Comparison of ENCODE assay signal across 1 cellular context in genomic region chr1:1001057-1001630, GRCh38.
TF ChIP-seq lines count a peak whose summit lies in the region.

No MANE protein-coding gene starts in this region.

TF ChIP-seq in K562, 482 proteins besides CTCF, POLR2A, EP300 and RAD21 (continued from another document and continues in another):
- TF ChIP-seq ZBTB49 (CRISPR knock-in tag; IDR thresholded peaks at IDR 0.05; ENCODE audit: borderline replicate concordance) (peak; percentile 21; the same call in 1 of the 2 replicates), SAFB (IDR thresholded peaks at IDR 0.05; ENCODE audit: borderline replicate concordance, low read depth, low read length) (no peak), RBM22 (IDR thresholded peaks at IDR 0.05; ENCODE audit: low read depth, low read length, poor library complexity, severe bottlenecking) (peak; percentile 4), MXI1 (IDR thresholded peaks at IDR 0.05; ENCODE audit: low read depth, low read length) (no peak), MAX (CRISPR knock-in tag; IDR thresholded peaks at IDR 0.05) (peak; percentile 14; the same call in 1 of the 2 replicates), MCM2 (IDR thresholded peaks at IDR 0.05; ENCODE audit: low read depth) (no peak), XRCC5 (IDR thresholded peaks at IDR 0.05; ENCODE audit: low read depth, low read length) (no peak), ZNF140 (CRISPR knock-in tag; IDR thresholded peaks at IDR 0.05) (no peak), PML (IDR thresholded peaks at IDR 0.05; ENCODE audit: low read length) (no peak), FOXJ2 (tag; IDR thresholded peaks at IDR 0.05) (no peak), ZHX1 (conservative IDR thresholded peaks at IDR 0.05; ENCODE audit: low read length) (no peak), ZNF507 (tag; conservative IDR thresholded peaks at IDR 0.05) (no peak), PURB (CRISPR knock-in tag; IDR thresholded peaks at IDR 0.05; ENCODE audit: low read depth) (no peak), PKNOX1 (IDR thresholded peaks at IDR 0.05) (peak; percentile 57), NFYB (IDR thresholded peaks at IDR 0.05; ENCODE audit: extremely low read depth, insufficient read length) (no peak), GTF2B (IDR thresholded peaks at IDR 0.05; ENCODE audit: extremely low read depth, insufficient read length) (no peak), NEUROD1 (IDR thresholded peaks at IDR 0.05; ENCODE audit: borderline replicate concordance, low read depth, low read length, partially characterized antibody) (no peak), MED1 (CRISPR knock-in tag; IDR thresholded peaks at IDR 0.05; ENCODE audit: borderline replicate concordance) (no peak), CCAR2 (IDR thresholded peaks at IDR 0.05; ENCODE audit: low read depth, low read length) (no peak), CAMTA2 (CRISPR knock-in tag; conservative IDR thresholded peaks at IDR 0.05) (no peak), ZFPM2 (CRISPR knock-in tag; IDR thresholded peaks at IDR 0.05) (no peak), ZNF764 (CRISPR knock-in tag; IDR thresholded peaks at IDR 0.05; ENCODE audit: low read depth) (no peak), ZNF212 (CRISPR knock-in tag; IDR thresholded peaks at IDR 0.05) (no peak), BRF2 (IDR thresholded peaks at IDR 0.05; ENCODE audit: borderline replicate concordance, insufficient read depth, insufficient read length) (no peak), MEIS2 (IDR thresholded peaks at IDR 0.05; ENCODE audit: partially characterized antibody) (no peak), IRF9 (tag; IDR thresholded peaks at IDR 0.05) (no peak), CBX2 (IDR thresholded peaks at IDR 0.05; ENCODE audit: insufficient read depth, low read length, poor library complexity, severe bottlenecking) (no peak), TFAP4 (CRISPR knock-in tag; IDR thresholded peaks at IDR 0.05; ENCODE audit: borderline replicate concordance) (no peak; the same call in 1 of the 2 replicates), KDM4B (IDR thresholded peaks at IDR 0.05; ENCODE audit: borderline replicate concordance in 2 of 2, low read depth in 1 of 2) (0 out of 4 replicates have a peak, but pooled peaks of 1 of the 2 experiments have one; percentile 17), CLOCK (CRISPR knock-in tag; IDR thresholded peaks at IDR 0.05; ENCODE audit: borderline replicate concordance) (no peak), ARID3B (CRISPR knock-in tag; IDR thresholded peaks at IDR 0.05; ENCODE audit: borderline replicate concordance) (no peak), ZBTB5 (IDR thresholded peaks at IDR 0.05) (no peak), TRIM28 (IDR thresholded peaks at IDR 0.05) (no peak; the same call in 1 of the 2 replicates), NFE2 (IDR thresholded peaks at IDR 0.05; ENCODE audit: low read depth) (no peak), KLF16 (IDR thresholded peaks at IDR 0.05) (no peak), ZNF639 (CRISPR knock-in tag; conservative IDR thresholded peaks at IDR 0.05 in 1 of 2, IDR thresholded peaks at IDR 0.05 in 1 of 2) (no peak), ZFP1 (CRISPR knock-in tag; IDR thresholded peaks at IDR 0.05) (no peak), FOXK1 (CRISPR knock-in tag; IDR thresholded peaks at IDR 0.05; ENCODE audit: borderline replicate concordance) (no peak), ZFP36 (IDR thresholded peaks at IDR 0.05; ENCODE audit: low read depth, low read length, partially characterized antibody) (no peak), FOS (IDR thresholded peaks at IDR 0.05; ENCODE audit: extremely low read depth, insufficient read length) (no peak), MBD2 (IDR thresholded peaks at IDR 0.05; ENCODE audit: borderline replicate concordance, low read depth) (no peak), NCOA2 (IDR thresholded peaks at IDR 0.05; ENCODE audit: partially characterized antibody in 2 of 2) (no peak)
